Comparison of ENCODE assay signal across 16 cellular contexts in the genomic region with DNA sequence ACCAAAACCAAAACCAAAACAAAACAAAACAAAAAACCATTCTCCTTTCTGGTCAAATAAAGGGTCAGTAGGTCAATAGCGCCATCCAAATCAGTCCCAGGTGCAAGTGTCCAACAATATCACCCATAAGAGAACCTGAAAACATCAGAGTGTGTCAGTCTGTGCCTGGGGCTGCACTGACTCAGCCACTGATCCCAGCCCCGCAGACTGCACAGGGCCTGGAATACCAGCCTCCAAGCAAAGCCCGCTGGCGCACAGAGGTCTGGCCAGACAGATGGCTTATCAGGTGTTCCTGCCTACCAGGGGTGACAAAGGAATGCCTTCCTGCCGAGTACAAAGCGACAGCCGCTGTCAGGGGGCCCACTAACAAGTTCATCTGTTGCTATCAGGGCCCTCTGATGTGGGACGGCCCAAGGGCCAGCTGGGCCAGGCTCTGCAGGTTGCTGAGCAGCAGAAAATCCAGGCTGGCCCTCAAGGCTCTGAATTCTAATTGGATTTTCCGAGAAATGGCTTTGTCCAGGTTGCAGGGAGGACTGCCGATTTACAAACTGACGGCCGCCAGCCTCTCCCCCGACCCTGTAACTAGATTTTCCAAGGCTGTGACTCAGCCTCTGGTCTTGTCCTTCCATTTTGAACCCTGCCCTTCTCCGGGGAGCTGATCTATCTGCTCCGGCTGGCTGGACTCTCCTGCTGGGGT. TPM values are rescaled to one million over a fixed set of nuclear protein-coding genes. Genes with fewer than 3 reads are reported as not detected.
DNase-seq lines count a peak whose midpoint lies in the region; ATAC-seq, FAIRE-seq and TF ChIP-seq lines count a peak whose summit lies in the region.
"Had no signal": no experiment of that assay in that cellular context is flagged by ENCODE, and none has a peak within 500 bp of the region (broad histone marks: within the 10 kb centered on the region; RNA-seq: fewer than 3 reads in every experiment).

No MANE protein-coding gene starts in this region.

- peak in 1 of 2 experiments; percentile 54; a peak in 1 of 4 replicates for TF ChIP-seq POLR2A in HepG2 (IDR thresholded peaks at IDR 0.05; ENCODE audit: insufficient read depth in 1 of 2, low read depth in 2 of 2, low read length in 2 of 2)

- peaks cover 49% of the 10 kb centered on the region for H3K27me3 Mint-ChIP-seq in activated T-helper 1 cell treated with anti-CD3 and anti-CD28 coated beads, Interleukin-12 subunit alpha, Interleukin-12 subunit beta, Interleukin-2, Interleukin-4 antibody, amounts not matched to agents 30 ng/mL and 10 ng/mL and 1 ng/mL, durations not matched to agents 14 hours and 24 hours and 36 hours (ENCODE audit: insufficient read depth)

- no peaks in the 10 kb centered on the region for H4K20me1 ChIP-seq in HepG2 (ENCODE audit: insufficient read depth, low read length)
- H4K20me1 ChIP-seq: BLaER1 had no signal

- H3K4me2 ChIP-seq in HepG2 (ENCODE audit: low read depth, low read length): peak overlapping the region; percentile 73
- H3K4me2 ChIP-seq: BLaER1 had no signal

- TF ChIP-seq CTCF in HepG2 (CRISPR knock-in tag; IDR thresholded peaks at IDR 0.05): peak; percentile 30

- H2AFZ ChIP-seq in HepG2 (ENCODE audit: low read length): no peak overlapping the region

- no peaks in the 10 kb centered on the region for H3K36me3 ChIP-seq in HepG2 (replicated peaks in 1 of 2; ENCODE audit: control insufficient read depth in 1 of 2, insufficient read depth in 2 of 2, low read length in 2 of 2)
- H3K36me3 ChIP-seq: BLaER1 had no signal

- FAIRE-seq in HepG2 (lab: Jason Lieb, UNC): peak; percentile 92

- no peak overlapping the region for H3K4me3 Mint-ChIP-seq in activated T-helper 1 cell treated with anti-CD3 and anti-CD28 coated beads, Interleukin-12 subunit alpha, Interleukin-12 subunit beta, Interleukin-2, Interleukin-4 antibody, amounts not matched to agents 30 ng/mL and 10 ng/mL and 1 ng/mL, durations not matched to agents 14 hours and 24 hours and 36 hours
- H3K4me3 Mint-ChIP-seq: nephron; stimulated activated naive CD8-positive, alpha-beta T cell treated with anti-CD3 and anti-CD28 coated beads, Interleukin-15, Interleukin-2, amounts not matched to agents 100 ng/mL and 50 ng/mL, for 24 hours had no signal

- peak; percentile 45; the same call in 1 of the 2 replicates for TF ChIP-seq RAD21 in HepG2 (CRISPR knock-in tag; IDR thresholded peaks at IDR 0.05)

- H3K9ac ChIP-seq in HepG2 (ENCODE audit: insufficient read depth, low read depth, low read length): peak overlapping the region; percentile 19; the same call in 1 of the 2 replicates
- H3K9ac ChIP-seq: BLaER1 had no signal

- H3K27ac Mint-ChIP-seq in activated T-helper 1 cell treated with anti-CD3 and anti-CD28 coated beads, Interleukin-12 subunit alpha, Interleukin-12 subunit beta, Interleukin-2, Interleukin-4 antibody, amounts not matched to agents 30 ng/mL and 10 ng/mL and 1 ng/mL, durations not matched to agents 14 hours and 24 hours and 36 hours: no peak overlapping the region
- H3K27ac Mint-ChIP-seq: stimulated activated naive CD8-positive, alpha-beta T cell treated with anti-CD3 and anti-CD28 coated beads, Interleukin-15, Interleukin-2, amounts not matched to agents 100 ng/mL and 50 ng/mL, for 24 hours had no signal

- POLR2A ChIA-PET in HepG2 (lab: Yijun Ruan, JAX): interaction anchor here (0.8 to 2.0 kb wide), 2 partner anchors 11 to 121 kb away, joined by 3 to 12 read pairs; no protein-coding TSS in a partner anchor

- ATAC-seq in HepG2 (peak; percentile 99), HG03354 (IDR thresholded peaks at IDR 0.05; ENCODE audit: poor library complexity, severe bottlenecking, unreplicated experiment) (no peak)

- H3K27ac ChIP-seq in HepG2 (ENCODE audit: extremely low read length, insufficient read depth, low read length): peak overlapping the region; percentile 52
- H3K27ac ChIP-seq: BLaER1, SK-N-MC had no signal

- no peaks in the 10 kb centered on the region for H3K9me3 ChIP-seq in HepG2 (ENCODE audit: low read length)
- H3K9me3 ChIP-seq: BLaER1 had no signal

- H3K27me3 ChIP-seq in HepG2 (ENCODE audit: control insufficient read depth in 1 of 2, insufficient read depth in 2 of 2, low read length in 2 of 2): no peaks in the 10 kb centered on the region
- H3K27me3 ChIP-seq: BLaER1 had no signal

- intact Hi-C loops in HepG2 (cut with micrococcal nuclease; ENCODE audit: unreplicated experiment): loop anchor here (1.0 kb wide), 1 partner anchor 11 kb away; no protein-coding TSS in a partner anchor
- intact Hi-C loops in activated T-helper 1 cell treated with anti-CD3 and anti-CD28 coated beads, Interleukin-12 subunit alpha, Interleukin-12 subunit beta, Interleukin-2, Interleukin-4 antibody, amounts not matched to agents 30 ng/mL and 10 ng/mL and 1 ng/mL, durations not matched to agents 14 hours and 24 hours and 36 hours (cut with micrococcal nuclease): no loop called here

- TF ChIP-seq EP300 in HepG2 (IDR thresholded peaks at IDR 0.05; ENCODE audit: low read depth in 2 of 2, low read length in 2 of 2) (peak; percentile 58 to 77; a peak in 3 of 4 replicates), HepG2 (CRISPR knock-in tag; IDR thresholded peaks at IDR 0.05; ENCODE audit: borderline replicate concordance) (peak; percentile 77; the same call in 1 of the 2 replicates)

- in situ Hi-C loops in HepG2 (cut with HindIII; ENCODE audit: extremely low pct_ligation_motif_present, low pct_unique_long_range_greater_than_20kb): no loop called here

- no peaks in the 10 kb centered on the region for H3K36me3 Mint-ChIP-seq in activated T-helper 1 cell treated with anti-CD3 and anti-CD28 coated beads, Interleukin-12 subunit alpha, Interleukin-12 subunit beta, Interleukin-2, Interleukin-4 antibody, amounts not matched to agents 30 ng/mL and 10 ng/mL and 1 ng/mL, durations not matched to agents 14 hours and 24 hours and 36 hours (ENCODE audit: low read depth)

- peaks cover 4% of the 10 kb centered on the region for H3K79me2 ChIP-seq in HepG2 (ENCODE audit: insufficient read depth, low read length)

- no peaks in the 10 kb centered on the region for H3K9me3 Mint-ChIP-seq in activated T-helper 1 cell treated with anti-CD3 and anti-CD28 coated beads, Interleukin-12 subunit alpha, Interleukin-12 subunit beta, Interleukin-2, Interleukin-4 antibody, amounts not matched to agents 30 ng/mL and 10 ng/mL and 1 ng/mL, durations not matched to agents 14 hours and 24 hours and 36 hours
- H3K9me3 Mint-ChIP-seq: stimulated activated naive CD8-positive, alpha-beta T cell treated with anti-CD3 and anti-CD28 coated beads, Interleukin-15, Interleukin-2, amounts not matched to agents 100 ng/mL and 50 ng/mL, for 24 hours had no signal

- CTCF ChIA-PET in HepG2 (lab: Yijun Ruan, JAX; ENCODE audit: low intra/inter-chr PET ratio, low total read pairs): no interaction called here

- BruUV-seq in HepG2 (replicated peaks; lab: Mats Ljungman, UMichigan): no TSS peak

- WGBS in HepG2 (ENCODE audit: low lambda C conversion rate): 4% methylated on average over 5 of the region's 15 CpGs

- peaks cover 66% of the 10 kb centered on the region for H3K4me1 ChIP-seq in HepG2 (ENCODE audit: insufficient read depth, low read length)

- peak overlapping the region; percentile 26 to 57 (median 35); a peak in 5 of 6 replicates for H3K4me3 ChIP-seq in HepG2 (replicated peaks in 1 of 3; ENCODE audit: insufficient read depth in 1 of 3, low read depth in 2 of 3, low read length in 3 of 3)
- H3K4me3 ChIP-seq: BLaER1, SK-N-MC had no signal

- DNase-seq in EL (peak; percentile 20), NCI-H524 (lab: John Stamatoyannopoulos, UW) (peak; percentile 92 to 97), cerebellar nuclear complex (lab: John Stamatoyannopoulos, UW) (peak; percentile 76 to 95), HepG2 (ENCODE audit: low spot score) (peak; percentile 96), NCI-H2107 (lab: John Stamatoyannopoulos, UW) (no peak), NCI-H2029 treated with DMSO at 0.1 percent for 48 hours (lab: John Stamatoyannopoulos, UW) (no peak)
- no peak for DNase-seq in activated T-helper 1 cell treated with anti-CD3 and anti-CD28 coated beads, Interleukin-12 subunit alpha, Interleukin-12 subunit beta, Interleukin-2, Interleukin-4 antibody, amounts not matched to agents 30 ng/mL and 10 ng/mL and 1 ng/mL, durations not matched to agents 14 hours and 24 hours and 36 hours (ENCODE audit: low spot score)
- DNase-seq: activated CD4-positive, alpha-beta T cell treated with anti-CD3 and anti-CD28 coated beads for 48 hours; activated naive CD4-positive, alpha-beta T cell treated with Interleukin-2 at 50 U/mL for 16 hours; cortex of kidney; NCI-H187 had no signal

- peaks cover 7% of the 10 kb centered on the region for H3K4me1 Mint-ChIP-seq in activated T-helper 1 cell treated with anti-CD3 and anti-CD28 coated beads, Interleukin-12 subunit alpha, Interleukin-12 subunit beta, Interleukin-2, Interleukin-4 antibody, amounts not matched to agents 30 ng/mL and 10 ng/mL and 1 ng/mL, durations not matched to agents 14 hours and 24 hours and 36 hours (ENCODE audit: low read depth)

RNA-seq across cellular contexts. Expression of a gene that starts 13.7 kb away (rescaled TPM):
- total RNA-seq in HepG2 (2016; rRNA removed; fragmentation: Illumina TruSeq; extraction: Trizol): 6.3 and 12.2 TPM in 2 replicates
- total RNA-seq in HepG2 (2016; cell fraction: cytosol; rRNA removed; fragmentation: Illumina TruSeq; extraction: Trizol; ENCODE audit: low read depth): 2.6 and 2.8 TPM in 2 replicates
- 7.0 and 9.8 TPM in 2 replicates for total RNA-seq in HepG2 (2016; cell fraction: insoluble cytoplasmic fraction; rRNA removed; fragmentation: Illumina TruSeq; extraction: Trizol)
- 5.3 and 6.5 TPM in 2 replicates for total RNA-seq in HepG2 (2016; cell fraction: membrane; rRNA removed; fragmentation: Illumina TruSeq; extraction: Trizol)
- total RNA-seq in HepG2 (2016; cell fraction: nucleus; rRNA removed; fragmentation: Illumina TruSeq; extraction: Trizol): 9.7 and 11.5 TPM in 2 replicates
- polyA plus RNA-seq in HepG2 (2011; rRNA removed): 18.5 and 22.3 TPM in 2 replicates
- polyA plus RNA-seq in HepG2 (2011; cell fraction: cytosol; rRNA removed): 20.1 and 23.4 TPM in 2 replicates
- polyA plus RNA-seq in HepG2 (2011; cell fraction: nucleus; rRNA removed): 14.3 and 18.6 TPM in 2 replicates
- polyA plus RNA-seq in HepG2 (2012): 8.0 and 11.2 TPM in 2 replicates
- polyA plus RNA-seq in HepG2 (2016; cell fraction: cytosol; fragmentation: Illumina TruSeq; extraction: Trizol; ENCODE audit: low read depth): 1.9 and 2.3 TPM in 2 replicates
- polyA plus RNA-seq in HepG2 (2016; cell fraction: insoluble cytoplasmic fraction; fragmentation: Illumina TruSeq; extraction: Trizol; ENCODE audit: low read depth): 8.4 and 8.6 TPM in 2 replicates
- 3.7 and 4.9 TPM in 2 replicates for polyA plus RNA-seq in HepG2 (2016; cell fraction: membrane; fragmentation: Illumina TruSeq; extraction: Trizol; ENCODE audit: low read depth)
- 23.6 and 23.8 TPM in 2 replicates for polyA plus RNA-seq in HepG2 (2016; cell fraction: nucleus; fragmentation: Illumina TruSeq; extraction: Trizol; ENCODE audit: insufficient read depth, low read depth)
- 3.2 and 18.3 TPM in 2 replicates for polyA minus RNA-seq in HepG2 (2011; rRNA and poly(A)+ RNA removed; ENCODE audit: low replicate concordance)
- polyA minus RNA-seq in HepG2 (2011; cell fraction: cytosol; rRNA and poly(A)+ RNA removed): 8.7 and 9.4 TPM in 2 replicates
- 8.6 and 9.4 TPM in 2 replicates for polyA minus RNA-seq in HepG2 (2011; cell fraction: nucleus; rRNA and poly(A)+ RNA removed)
- 0.21 TPM in 1 of 2 replicates, not detected in the other for total RNA-seq in activated T-helper 1 cell treated with anti-CD3 and anti-CD28 coated beads, Interleukin-12 subunit alpha, Interleukin-12 subunit beta, Interleukin-2, Interleukin-4 antibody, amounts not matched to agents 30 ng/mL and 10 ng/mL and 1 ng/mL, durations not matched to agents 14 hours and 24 hours and 36 hours

Comparison
In these comparisons a context has a peak if more than half of its experiments do, and no peak if none do; other contexts are left out.
1. DNase-seq: peak in EL (single experiment), NCI-H524 (2 of 2), cerebellar nuclear complex (2 of 2) and HepG2 (single experiment); none in activated T-helper 1 cell treated with anti-CD3 and anti-CD28 coated beads, Interleukin-12 subunit alpha, Interleukin-12 subunit beta, Interleukin-2, Interleukin-4 antibody, amounts not matched to agents 30 ng/mL and 10 ng/mL and 1 ng/mL, durations not matched to agents 14 hours and 24 hours and 36 hours (single experiment), NCI-H2107 (single experiment) and NCI-H2029 treated with DMSO at 0.1 percent for 48 hours (single experiment).